ENCODE assay signal across 9 cellular contexts in genomic region chr17:29589524-29590260, GRCh38. TPM values are rescaled to one million over a fixed set of nuclear protein-coding genes. Genes with fewer than 3 reads are reported as not detected.
A peak's percentile ranks its signal among the peaks of the same experiment; 100 is the strongest.
DNase-seq lines count a peak whose midpoint lies in the region; ATAC-seq, FAIRE-seq and TF ChIP-seq lines count a peak whose summit lies in the region.
"Had no signal": no experiment of that assay in that cellular context is flagged by ENCODE, and none has a peak within 500 bp of the region (broad histone marks: within the 10 kb centered on the region; RNA-seq: fewer than 3 reads in every experiment).

A gene with protein sequence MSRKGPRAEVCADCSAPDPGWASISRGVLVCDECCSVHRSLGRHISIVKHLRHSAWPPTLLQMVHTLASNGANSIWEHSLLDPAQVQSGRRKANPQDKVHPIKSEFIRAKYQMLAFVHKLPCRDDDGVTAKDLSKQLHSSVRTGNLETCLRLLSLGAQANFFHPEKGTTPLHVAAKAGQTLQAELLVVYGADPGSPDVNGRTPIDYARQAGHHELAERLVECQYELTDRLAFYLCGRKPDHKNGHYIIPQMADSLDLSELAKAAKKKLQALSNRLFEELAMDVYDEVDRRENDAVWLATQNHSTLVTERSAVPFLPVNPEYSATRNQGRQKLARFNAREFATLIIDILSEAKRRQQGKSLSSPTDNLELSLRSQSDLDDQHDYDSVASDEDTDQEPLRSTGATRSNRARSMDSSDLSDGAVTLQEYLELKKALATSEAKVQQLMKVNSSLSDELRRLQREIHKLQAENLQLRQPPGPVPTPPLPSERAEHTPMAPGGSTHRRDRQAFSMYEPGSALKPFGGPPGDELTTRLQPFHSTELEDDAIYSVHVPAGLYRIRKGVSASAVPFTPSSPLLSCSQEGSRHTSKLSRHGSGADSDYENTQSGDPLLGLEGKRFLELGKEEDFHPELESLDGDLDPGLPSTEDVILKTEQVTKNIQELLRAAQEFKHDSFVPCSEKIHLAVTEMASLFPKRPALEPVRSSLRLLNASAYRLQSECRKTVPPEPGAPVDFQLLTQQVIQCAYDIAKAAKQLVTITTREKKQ (minus strand): TSS chr17:29589648. CDS start chr17:29589378, 270 bp downstream.

- peak within 1 kb of the TSS; percentile 79 for H3K4me3 ChIP-seq in BJ (ENCODE audit: low read depth, low read length)
- H3K4me3 ChIP-seq in NT2/D1 (ENCODE audit: insufficient read length, low read depth) = peak within 1 kb of the TSS; percentile 73
- H3K4me3 ChIP-seq in endothelial cell of umbilical vein (replicated peaks in 1 of 3; ENCODE audit: insufficient read depth in 1 of 3, low read depth in 1 of 3, low read length in 3 of 3) = peak within 1 kb of the TSS; percentile 58 to 69 (median 68)

- H4K20me1 ChIP-seq in endothelial cell of umbilical vein (replicated peaks; ENCODE audit: control insufficient read depth, extremely low read depth, insufficient read depth, low read length) = no peaks in the 10 kb centered on the region

- peak; percentile 76 for FAIRE-seq in endothelial cell of umbilical vein (lab: Jason Lieb, UNC)
- FAIRE-seq: TTC549 had no signal

- no TSS peak for BruUV-seq in endothelial cell of umbilical vein (replicated peaks; lab: Mats Ljungman, UMichigan)

- dilution Hi-C loops in endothelial cell of umbilical vein (cut with MboI; ENCODE audit: extremely low pct_ligation_motif_present, low sequenced_read_pairs) = no loop called here

- H3K4me1 ChIP-seq in NT2/D1 (ENCODE audit: insufficient read depth, insufficient read length) (peaks cover 29% of the 10 kb centered on the region), endothelial cell of umbilical vein (ENCODE audit: control insufficient read depth, extremely low read depth, insufficient read depth, low read length) (peaks cover 76% of the 10 kb centered on the region)

- H2AFZ ChIP-seq in endothelial cell of umbilical vein (ENCODE audit: low read depth, low read length) = peak within 1 kb of the TSS; percentile 59

- peak within 1 kb of the TSS; percentile 66 for H3K4me2 ChIP-seq in endothelial cell of umbilical vein (ENCODE audit: insufficient read depth, low read length)

- no peaks in the 10 kb centered on the region for H3K9me1 ChIP-seq in endothelial cell of umbilical vein (replicated peaks; ENCODE audit: control insufficient read depth, extremely low read depth, insufficient read depth, low read length)

- H3K79me2 ChIP-seq in endothelial cell of umbilical vein (ENCODE audit: control insufficient read depth, insufficient read depth, low read length) = peaks cover 49% of the 10 kb centered on the region

- POLR2A ChIA-PET in BJ (lab: Charles Lee) = no interaction called here
- POLR2A ChIA-PET in endothelial cell of umbilical vein (lab: Charles Lee) = no interaction called here

- H3K36me3 ChIP-seq in BJ (ENCODE audit: control insufficient read depth, insufficient read depth, low read length) (peaks cover 3% of the 10 kb centered on the region), NT2/D1 (ENCODE audit: insufficient read depth, insufficient read length, low read length) (no peaks in the 10 kb centered on the region), endothelial cell of umbilical vein (ENCODE audit: control insufficient read depth in 2 of 2, extremely low read depth in 1 of 2, insufficient read depth in 2 of 2, low read length in 2 of 2) (no peaks in the 10 kb centered on the region)

- no peaks in the 10 kb centered on the region for H3K27me3 ChIP-seq in BJ (ENCODE audit: control insufficient read depth, insufficient read depth, low read length)
- H3K27me3 ChIP-seq in NT2/D1 (ENCODE audit: insufficient read depth, insufficient read length) = peaks cover 38% of the 10 kb centered on the region
- no peaks in the 10 kb centered on the region for H3K27me3 ChIP-seq in endothelial cell of umbilical vein (ENCODE audit: control insufficient read depth in 2 of 2, insufficient read depth in 2 of 2, low read length in 2 of 2)

- ATAC-seq in GM19372 (IDR thresholded peaks at IDR 0.05; ENCODE audit: low read depth, unreplicated experiment) = peak; percentile 66

- intact Hi-C loops in endothelial cell of umbilical vein (cut with micrococcal nuclease) = loop anchor here (2.0 to 5.0 kb wide), 3 partner anchors 197 to 441 kb away; partner anchors contain the start of genes NUFIP2 and TAOK1

- H3K9me3 ChIP-seq in NT2/D1 (ENCODE audit: insufficient read depth, low read length) (no peaks in the 10 kb centered on the region), endothelial cell of umbilical vein (replicated peaks; ENCODE audit: control insufficient read depth, insufficient read depth, low read length) (no peaks in the 10 kb centered on the region)

- peak; percentile 75 for TF ChIP-seq POLR2A in endothelial cell of umbilical vein (IDR thresholded peaks at IDR 0.05; ENCODE audit: low read depth, low read length)

- no peak for TF ChIP-seq CTCF in BJ (IDR thresholded peaks at IDR 0.05; ENCODE audit: insufficient read depth, low read depth, low read length)
- no peak for TF ChIP-seq CTCF in endothelial cell of umbilical vein (IDR thresholded peaks at IDR 0.05; ENCODE audit: extremely low read depth in 1 of 2, insufficient read depth in 1 of 2, low read depth in 1 of 2, low read length in 2 of 2)

- peak within 1 kb of the TSS; percentile 80 for H3K9ac ChIP-seq in NT2/D1 (ENCODE audit: insufficient read length, low read depth)
- H3K9ac ChIP-seq in endothelial cell of umbilical vein (replicated peaks; ENCODE audit: extremely low read depth, insufficient read depth, low read length) = peak within 1 kb of the TSS; percentile 54

- CTCF ChIA-PET in BJ (lab: Yijun Ruan, JAX) (interaction anchor here (1.2 to 2.3 kb wide), 2 partner anchors 16 to 342 kb away, joined by 4 to 18 read pairs; no protein-coding TSS in a partner anchor), endothelial cell of umbilical vein (lab: Charles Lee) (interaction anchor here (1.0 kb wide), 1 partner anchor 23 kb away, joined by 3 read pairs; the partner anchor contains the start of gene ABHD15)

- H3K27ac ChIP-seq in endothelial cell of umbilical vein (ENCODE audit: insufficient read depth, low read depth, low read length) = peak within 1 kb of the TSS; percentile 66

- DNase-seq in BJ (ENCODE audit: low read depth) (no peak), HT1080 (ENCODE audit: low read depth) (peak; percentile 82), NT2/D1 (ENCODE audit: low read depth, low spot score) (no peak), activated T-cell treated with anti-CD3 and anti-CD28 coated beads for 1 hour (ENCODE audit: low read depth) (peak; percentile 77), endothelial cell of umbilical vein (ENCODE audit: low read depth, low spot score) (peak; percentile 82), midbrain (lab: John Stamatoyannopoulos, UW) (peak; percentile 91)
- DNase-seq in stimulated activated CD8-positive, alpha-beta memory T cell treated with anti-CD3 and anti-CD28 coated beads, Interleukin-15, amount 100 ng/mL, for 48 hours (ENCODE audit: low read depth in 2 of 2) = peak; percentile 78 to 84

TF ChIP-seq in endothelial cell of umbilical vein, 7 proteins besides CTCF, POLR2A, EP300 and RAD21:
- TF ChIP-seq JUN (IDR thresholded peaks at IDR 0.05; ENCODE audit: borderline replicate concordance, insufficient read depth, insufficient read length, low read depth) = no peak
- peak; percentile 9 for TF ChIP-seq FOS (IDR thresholded peaks at IDR 0.05; ENCODE audit: borderline replicate concordance, insufficient read depth, low read length)
- TF ChIP-seq POLR2AphosphoS5 (IDR thresholded peaks at IDR 0.05; ENCODE audit: insufficient read depth, low read depth, low read length) = peak; percentile 78
- TF ChIP-seq, protein P1, sequence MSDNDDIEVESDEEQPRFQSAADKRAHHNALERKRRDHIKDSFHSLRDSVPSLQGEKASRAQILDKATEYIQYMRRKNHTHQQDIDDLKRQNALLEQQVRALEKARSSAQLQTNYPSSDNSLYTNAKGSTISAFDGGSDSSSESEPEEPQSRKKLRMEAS (IDR thresholded peaks at IDR 0.05; ENCODE audit: insufficient read depth, insufficient read length) = no peak
- TF ChIP-seq GATA2 (IDR thresholded peaks at IDR 0.05; ENCODE audit: insufficient read depth, insufficient read length, low read depth, low read length) = no peak
- no peak for TF ChIP-seq MYC (IDR thresholded peaks at IDR 0.05; ENCODE audit: low read depth, low read length)
- no peak for TF ChIP-seq EZH2 (IDR thresholded peaks at IDR 0.05; ENCODE audit: borderline replicate concordance, low read depth, low read length, severe bottlenecking)

RNA-seq across cellular contexts. Expression of the gene that starts here (rescaled TPM):
- 21.6 and 32.0 TPM in 2 replicates for polyA plus RNA-seq in BJ (2011; rRNA removed)
- polyA minus RNA-seq in BJ (2011; rRNA and poly(A)+ RNA removed) = 28.2 and 37.6 TPM in 2 replicates
- 76.4 and 97.4 TPM in 2 replicates for total RNA-seq in HT1080 (2014; rRNA removed; shearing (Covaris generic))
- polyA plus RNA-seq in HT1080 (2015; cell fraction: cytosol; rRNA removed) = 73.3 and 78.8 TPM in 2 replicates
- 74.6 and 87.3 TPM in 2 replicates for polyA plus RNA-seq in HT1080 (2015; cell fraction: nucleus; rRNA removed)
- 82.0 and 92.5 TPM in 2 replicates for total RNA-seq in endothelial cell of umbilical vein
- 75.5 and 97.5 TPM in 2 replicates for polyA plus RNA-seq in endothelial cell of umbilical vein
- polyA plus RNA-seq in endothelial cell of umbilical vein (2011; cell fraction: cytosol; rRNA removed) = 74.6 and 75.7 TPM in 2 replicates
- 118 and 146 TPM in 2 replicates for polyA plus RNA-seq in endothelial cell of umbilical vein (2011; cell fraction: nucleus; rRNA removed)
- 63.1 and 66.3 TPM in 2 replicates for polyA plus RNA-seq in endothelial cell of umbilical vein (2012)
- 63.9 and 96.6 TPM in 2 replicates for polyA minus RNA-seq in endothelial cell of umbilical vein
- 44.4 TPM for polyA minus RNA-seq in endothelial cell of umbilical vein (2011; cell fraction: cytosol; rRNA and poly(A)+ RNA removed)
- 40.9 and 60.4 TPM in 2 replicates for polyA minus RNA-seq in endothelial cell of umbilical vein (2011; cell fraction: nucleus; rRNA and poly(A)+ RNA removed)

Comparison
In these comparisons a context has a peak if more than half of its experiments do, and no peak if none do; other contexts are left out.
1. DNase-seq: peak in HT1080 (single experiment), activated T-cell treated with anti-CD3 and anti-CD28 coated beads for 1 hour (single experiment), endothelial cell of umbilical vein (single experiment), midbrain (single experiment) and stimulated activated CD8-positive, alpha-beta memory T cell treated with anti-CD3 and anti-CD28 coated beads, Interleukin-15, amount 100 ng/mL, for 48 hours (2 of 2); none in BJ (single experiment) and NT2/D1 (single experiment).
2. Peak in every context shown above with its lines, with median percentiles within 50 percentile points of each other: H3K4me3 ChIP-seq.